Comparison of ENCODE assay signal across 8 cellular contexts in the genomic region with DNA sequence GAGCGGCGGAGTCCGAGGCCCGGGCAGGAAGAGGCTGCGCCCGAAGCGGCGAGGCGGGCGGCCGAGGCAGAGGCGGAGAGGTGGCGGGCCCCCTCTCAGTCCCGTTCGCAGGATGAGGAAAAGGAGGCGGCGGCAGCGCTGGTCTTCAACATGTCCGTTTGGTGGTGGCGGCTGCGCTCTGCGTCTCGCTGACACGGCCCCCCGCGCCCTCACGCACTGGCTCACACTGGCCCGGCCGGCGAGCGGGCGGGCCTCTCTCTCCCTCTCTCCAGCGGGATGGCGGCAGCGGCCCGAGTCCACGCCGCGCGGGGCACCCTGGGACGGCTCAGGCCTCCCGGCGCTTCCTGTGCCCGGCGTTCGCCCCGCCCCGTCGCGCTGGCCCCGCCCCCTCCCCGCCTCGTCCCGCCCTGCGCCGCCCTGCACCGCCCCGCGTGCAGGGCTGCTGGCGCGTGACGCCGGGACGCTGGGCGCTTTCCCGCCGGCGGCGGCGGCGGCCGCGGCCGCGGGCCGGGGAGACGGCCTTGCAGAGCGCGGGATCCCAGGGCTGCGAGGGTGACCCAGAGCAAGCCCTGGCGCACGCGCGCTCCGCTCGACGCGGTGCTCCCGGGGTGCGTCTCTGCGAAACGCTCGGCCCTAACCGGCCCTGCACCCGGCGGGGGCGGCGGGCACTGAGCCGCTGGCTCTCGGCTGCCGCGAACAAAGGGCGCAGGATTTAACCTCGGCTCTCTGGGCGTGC. TPM values are rescaled to one million over a fixed set of nuclear protein-coding genes. Genes with fewer than 3 reads are reported as not detected.
DNase-seq lines count a peak whose midpoint lies in the region; ATAC-seq, FAIRE-seq and TF ChIP-seq lines count a peak whose summit lies in the region.

Gene SCAF4 (minus strand): TSS at position 317 of the 736 bp plus-strand sequence. CDS start 426 bp downstream, outside the sequence.

- H3K9me3 ChIP-seq in adipocyte (ENCODE audit: control insufficient read depth, low read length): no peaks in the 10 kb centered on the region
- H3K9me3 ChIP-seq in cardiac muscle cell (ENCODE audit: low read depth): no peaks in the 10 kb centered on the region
- no peaks in the 10 kb centered on the region for H3K9me3 ChIP-seq in tibial nerve

- peak; percentile 85 for DNase-seq in GM12891 (ENCODE audit: insufficient read length, low spot score)
- peak; percentile 92 for DNase-seq in NCI-H1105 (lab: John Stamatoyannopoulos, UW)
- DNase-seq in SW 1271 (lab: John Stamatoyannopoulos, UW): peak; percentile 38 to 75
- peak; percentile 97 for DNase-seq in adipocyte (ENCODE audit: low read depth)
- DNase-seq in cardiac muscle cell (ENCODE audit: low read depth in 1 of 2, low spot score in 1 of 2): peak; percentile 94 to 96
- DNase-seq in pons (ENCODE audit: low spot score): peak; percentile 86
- peak; percentile 80 to 83 for DNase-seq in tibial nerve (ENCODE audit: low spot score in 2 of 2)

- FAIRE-seq in GM12891 (lab: Jason Lieb, UNC): peak; percentile 96

- H3K4me1 ChIP-seq in adipocyte (ENCODE audit: control insufficient read depth, insufficient read depth, low read length): peaks cover 36% of the 10 kb centered on the region
- peaks cover 33% of the 10 kb centered on the region for H3K4me1 ChIP-seq in cardiac muscle cell (ENCODE audit: low read depth)
- peaks cover 0 to 49% (median 29%) of the 10 kb centered on the region in 4 donors for H3K4me1 ChIP-seq in tibial nerve

- H3K9ac ChIP-seq in adipocyte (ENCODE audit: low read length): peak within 1 kb of the TSS; percentile 96

- WGBS in tibial nerve, 2 donors: 0% methylated on average over 18 to 26 of the region's 105 CpGs

- ATAC-seq in HG02678 (IDR thresholded peaks at IDR 0.05; ENCODE audit: unreplicated experiment): peak; percentile 81

- peak in 1 of 2 donors; percentile 95 for TF ChIP-seq EP300 in tibial nerve (IDR thresholded peaks at IDR 0.05)

- TF ChIP-seq CTCF in cardiac muscle cell (IDR thresholded peaks at IDR 0.05; ENCODE audit: low read depth, low read length) (no peak), tibial nerve (IDR thresholded peaks at IDR 0.05) (peak in 1 of 5 experiments; percentile 27)

- H3K27ac ChIP-seq in cardiac muscle cell (peak within 1 kb of the TSS; percentile 97), tibial nerve (peak within 1 kb of the TSS; percentile 80 to 98 (median 97))

- TF ChIP-seq POLR2A in GM12891 (IDR thresholded peaks at IDR 0.05; ENCODE audit: low read depth, low read length) (peak; percentile 57; the same call in 1 of the 2 replicates), tibial nerve (IDR thresholded peaks at IDR 0.05) (peak; percentile 68 to 87)

- no peaks in the 10 kb centered on the region for H3K36me3 ChIP-seq in adipocyte (ENCODE audit: control insufficient read depth, insufficient read depth, low read length, severe bottlenecking)
- H3K36me3 ChIP-seq in cardiac muscle cell: no peaks in the 10 kb centered on the region
- no peaks in the 10 kb centered on the region for H3K36me3 ChIP-seq in tibial nerve

- peak within 1 kb of the TSS; percentile 88 for H3K4me3 ChIP-seq in adipocyte (ENCODE audit: low read length)
- H3K4me3 ChIP-seq in cardiac muscle cell: peak within 1 kb of the TSS; percentile 80
- H3K4me3 ChIP-seq in tibial nerve: peak within 1 kb of the TSS; percentile 81 to 100 (median 88)

- H3K27me3 ChIP-seq in adipocyte (replicated peaks; ENCODE audit: control insufficient read depth, insufficient read depth, low read length) (no peaks in the 10 kb centered on the region), cardiac muscle cell (no peaks in the 10 kb centered on the region), tibial nerve (no peaks in the 10 kb centered on the region)

TF ChIP-seq in GM12891, 5 proteins besides CTCF, POLR2A, EP300 and RAD21:
- TF ChIP-seq TAF1 (IDR thresholded peaks at IDR 0.05; ENCODE audit: low read depth, low read length) (peak; percentile 1; the same call in 1 of the 2 replicates), POU2F2 (IDR thresholded peaks at IDR 0.05; ENCODE audit: low read depth, low read length) (0 out of 2 replicates have a peak, but pooled peaks have one; percentile 29), PAX5 (IDR thresholded peaks at IDR 0.05; ENCODE audit: insufficient read depth, low read length, severe bottlenecking) (peak; percentile 47), POLR2AphosphoS5 (IDR thresholded peaks at IDR 0.05; ENCODE audit: low read depth, low read length) (peak; percentile 64; the same call in 1 of the 2 replicates), SPI1 (IDR thresholded peaks at IDR 0.05; ENCODE audit: low read depth, low read length) (no peak)

RNA-seq across cellular contexts. Expression of gene SCAF4, which starts in this region (rescaled TPM):
- 15.6 TPM for polyA plus RNA-seq in GM12891 (2012; ENCODE audit: low read depth, missing spikeins)
- 8.2 and 16.0 TPM in 2 replicates for total RNA-seq in cardiac muscle cell
- 28.6 and 40.9 TPM in 2 replicates for polyA plus RNA-seq in cardiac muscle cell
- total RNA-seq in tibial nerve: 10 to 100 TPM; 13.2 to 23.2 (median 17.6) TPM

Comparison
In these comparisons a context has a peak if more than half of its experiments do, and no peak if none do; other contexts are left out.
1. Peak in every context shown above with its lines: DNase-seq, ATAC-seq, H3K4me3 ChIP-seq and H3K27ac ChIP-seq.